In the genomic region with DNA sequence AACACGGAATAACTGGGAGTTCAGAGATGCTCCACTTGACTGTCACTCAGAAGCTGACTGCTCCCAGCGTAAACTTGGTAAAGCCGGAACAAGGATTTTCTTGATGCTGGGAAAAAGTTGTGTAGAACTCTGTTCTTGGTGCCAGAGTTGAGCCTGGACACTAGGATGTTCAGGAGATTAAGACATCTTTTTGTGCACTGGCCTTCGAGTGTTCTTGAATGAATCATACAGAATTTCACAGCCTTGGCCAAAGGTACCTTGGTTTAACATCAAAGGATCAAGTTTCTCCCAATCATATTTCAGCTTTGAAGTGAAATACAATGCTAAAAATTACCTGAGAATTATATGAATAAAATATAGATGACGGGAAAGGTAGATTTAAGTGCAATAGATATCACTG, we compare ENCODE assay signal across 7 cellular contexts.
DNase-seq lines count a peak whose midpoint lies in the region; ATAC-seq, FAIRE-seq and TF ChIP-seq lines count a peak whose summit lies in the region.
"Not testable (repeated sequence)": the region's sequence is repeated elsewhere in the genome, so short reads cannot be mapped to it uniquely, and the experiment has no call there.

No MANE protein-coding gene starts in this region.

- H3K4me1 Mint-ChIP-seq in astrocyte (ENCODE audit: low read depth, unreplicated experiment), result peaks cover 27% of the 10 kb centered on the region

- not testable (repeated sequence) for H3K27ac ChIP-seq in A549; RWPE2 (ENCODE audit: poor library complexity, severe bottlenecking); astrocyte (ENCODE audit: low read depth, low read length); keratinocyte (ENCODE audit: control insufficient read depth, insufficient read depth, low read length); HepG2 (ENCODE audit: extremely low read length, insufficient read depth, low read length)

- H3K9me3 ChIP-seq in A549; RWPE2 (ENCODE audit: severe bottlenecking); astrocyte (ENCODE audit: insufficient read depth, low read depth, low read length); keratinocyte (ENCODE audit: control insufficient read depth, low read depth, low read length); HepG2 (ENCODE audit: low read length): not testable (repeated sequence)

- POLR2A ChIA-PET in A549 (lab: Yijun Ruan, JAX); HepG2 (lab: Yijun Ruan, JAX): not testable (repeated sequence)

- TF ChIP-seq CTCF in A549 (IDR thresholded peaks at IDR 0.05); RWPE2 (IDR thresholded peaks at IDR 0.05; ENCODE audit: poor library complexity, severe bottlenecking); astrocyte (IDR thresholded peaks at IDR 0.05; ENCODE audit: insufficient read depth, low read depth, low read length); bronchial epithelial cell (IDR thresholded peaks at IDR 0.05; ENCODE audit: insufficient read depth, low read length, severe bottlenecking); keratinocyte (optimal IDR thresholded peaks at IDR 0.05 in 1 of 3, IDR thresholded peaks at IDR 0.05 in 1 of 3, conservative IDR thresholded peaks at IDR 0.05 in 1 of 3; ENCODE audit: extremely low read depth in 1 of 3, insufficient read depth in 2 of 3, low read length in 3 of 3); HepG2 (CRISPR knock-in tag; IDR thresholded peaks at IDR 0.05): not testable (repeated sequence)

- H3K27me3 Mint-ChIP-seq in astrocyte (ENCODE audit: low read depth, unreplicated experiment), result not testable (repeated sequence)

- in situ Hi-C loops in HepG2 (cut with HindIII; ENCODE audit: extremely low pct_ligation_motif_present, low pct_unique_long_range_greater_than_20kb), result not testable (repeated sequence)

- not testable (repeated sequence) for ATAC-seq in A549, HepG2
- peak; percentile 48; the same call in 1 of the 3 replicates for ATAC-seq in RWPE2 (ENCODE audit: low read depth)

- not testable (repeated sequence) for H3K27me3 ChIP-seq in RWPE2 (ENCODE audit: insufficient read depth, poor library complexity, severe bottlenecking); astrocyte (ENCODE audit: insufficient read depth, low read length); bronchial epithelial cell (ENCODE audit: control insufficient read depth, insufficient read depth, low read length); keratinocyte (ENCODE audit: control insufficient read depth, extremely low read depth, insufficient read depth, low read length); HepG2 (ENCODE audit: control insufficient read depth in 1 of 2, insufficient read depth in 2 of 2, low read length in 2 of 2)

- intact Hi-C loops in HepG2 (cut with micrococcal nuclease; ENCODE audit: unreplicated experiment), result not testable (repeated sequence)

- H2AFZ ChIP-seq in astrocyte (ENCODE audit: low read depth, low read length); keratinocyte (ENCODE audit: control insufficient read depth, low read length); HepG2 (ENCODE audit: low read length): not testable (repeated sequence)

- CTCF ChIA-PET in A549 (lab: Yijun Ruan, JAX); HepG2 (lab: Yijun Ruan, JAX; ENCODE audit: low intra/inter-chr PET ratio, low total read pairs): not testable (repeated sequence)

- not testable (repeated sequence) for H3K9ac ChIP-seq in astrocyte (ENCODE audit: low read length); keratinocyte (ENCODE audit: control insufficient read depth, extremely low read depth, insufficient read depth, low read length); HepG2 (ENCODE audit: insufficient read depth, low read depth, low read length)

- H4K20me1 ChIP-seq in astrocyte (ENCODE audit: insufficient read depth, low read length); keratinocyte (ENCODE audit: control insufficient read depth, extremely low read depth, insufficient read depth, low read length); HepG2 (ENCODE audit: insufficient read depth, low read length): not testable (repeated sequence)

- not testable (repeated sequence) for H3K9me1 ChIP-seq in keratinocyte (ENCODE audit: control insufficient read depth, extremely low read depth, insufficient read depth, low read length)

- not testable (repeated sequence) for H3K79me2 ChIP-seq in astrocyte (ENCODE audit: insufficient read depth, low read length); keratinocyte (ENCODE audit: control insufficient read depth, insufficient read depth, low read length); HepG2 (ENCODE audit: insufficient read depth, low read length)

- H3K27ac Mint-ChIP-seq in astrocyte (ENCODE audit: unreplicated experiment), result not testable (repeated sequence)

- H3K4me3 Mint-ChIP-seq in astrocyte (ENCODE audit: unreplicated experiment), result not testable (repeated sequence)

- TF ChIP-seq POLR2A in A549 (IDR thresholded peaks at IDR 0.05; ENCODE audit: low read length); HepG2 (IDR thresholded peaks at IDR 0.05; ENCODE audit: insufficient read depth in 1 of 2, low read depth in 2 of 2, low read length in 2 of 2): not testable (repeated sequence)

- TF ChIP-seq RAD21 in A549 (conservative IDR thresholded peaks at IDR 0.05 in 1 of 2, IDR thresholded peaks at IDR 0.05 in 1 of 2); HepG2 (CRISPR knock-in tag; IDR thresholded peaks at IDR 0.05): not testable (repeated sequence)

- not testable (repeated sequence) for DNase-seq in A549 (ENCODE audit: low read depth in 1 of 2, low spot score in 1 of 2); GM18507 (ENCODE audit: extremely low spot score, insufficient read length, low read depth); RWPE2 (ENCODE audit: low spot score); astrocyte (ENCODE audit: low read depth); bronchial epithelial cell (ENCODE audit: low read depth); keratinocyte (ENCODE audit: low read depth, low spot score); HepG2 (ENCODE audit: low spot score)

- not testable (repeated sequence) for BruUV-seq in HepG2 (replicated peaks; lab: Mats Ljungman, UMichigan)

- dilution Hi-C loops in keratinocyte (cut with MboI; ENCODE audit: extremely low pct_ligation_motif_present, low sequenced_read_pairs), result not testable (repeated sequence)

- 90% methylated on average over 3 of the region's 5 CpGs for WGBS in A549 (ENCODE audit: missing lambda C conversion rate)
- WGBS in HepG2 (ENCODE audit: low lambda C conversion rate), result 92% methylated on average over 3 of the region's 5 CpGs

- not testable (repeated sequence) for H3K36me3 Mint-ChIP-seq in astrocyte (ENCODE audit: low read depth, unreplicated experiment)

- not testable (repeated sequence) for H3K4me2 ChIP-seq in A549; astrocyte (ENCODE audit: low read length); keratinocyte (ENCODE audit: control insufficient read depth, extremely low read depth, insufficient read depth, low read depth, low read length); HepG2 (ENCODE audit: low read depth, low read length)

- H3K36me3 ChIP-seq in RWPE2 (ENCODE audit: low read depth), result peaks cover 14% of the 10 kb centered on the region
- not testable (repeated sequence) for H3K36me3 ChIP-seq in astrocyte (ENCODE audit: insufficient read depth, low read length); bronchial epithelial cell (ENCODE audit: control insufficient read depth, insufficient read depth, low read length); keratinocyte (ENCODE audit: control insufficient read depth in 2 of 2, extremely low read depth in 1 of 2, insufficient read depth in 2 of 2, low read length in 2 of 2); HepG2 (replicated peaks in 1 of 2; ENCODE audit: control insufficient read depth in 1 of 2, insufficient read depth in 2 of 2, low read length in 2 of 2)

- FAIRE-seq in A549 (lab: Jason Lieb, UNC), result peak; percentile 72
- peak; percentile 71 for FAIRE-seq in GM18507 (lab: Jason Lieb, UNC)
- FAIRE-seq in astrocyte (lab: Jason Lieb, UNC), result peak; percentile 80
- peak; percentile 18 for FAIRE-seq in bronchial epithelial cell (lab: Jason Lieb, UNC)
- peak; percentile 92 for FAIRE-seq in keratinocyte (lab: Jason Lieb, UNC)
- peak; percentile 52 for FAIRE-seq in HepG2 (lab: Jason Lieb, UNC)

- not testable (repeated sequence) for H3K4me3 ChIP-seq in A549; RWPE2 (ENCODE audit: severe bottlenecking); astrocyte (ENCODE audit: insufficient read depth, low read depth, low read length); bronchial epithelial cell (ENCODE audit: low read depth, low read length); keratinocyte (ENCODE audit: control insufficient read depth in 2 of 3, extremely low read depth in 1 of 3, insufficient read depth in 2 of 3, low read depth in 1 of 3, low read length in 3 of 3); HepG2 (replicated peaks in 1 of 3; ENCODE audit: insufficient read depth in 1 of 3, low read depth in 2 of 3, low read length in 3 of 3)

- H3K4me1 ChIP-seq in A549; astrocyte (ENCODE audit: insufficient read depth, low read length); HepG2 (ENCODE audit: insufficient read depth, low read length): not testable (repeated sequence)
- peaks cover 20% of the 10 kb centered on the region for H3K4me1 ChIP-seq in RWPE2 (ENCODE audit: insufficient read depth, poor library complexity, severe bottlenecking)
- peaks cover 11% of the 10 kb centered on the region for H3K4me1 ChIP-seq in keratinocyte (ENCODE audit: control insufficient read depth, extremely low read depth, insufficient read depth, low read length)

- not testable (repeated sequence) for TF ChIP-seq EP300 in A549 (IDR thresholded peaks at IDR 0.05); HepG2 (IDR thresholded peaks at IDR 0.05; ENCODE audit: low read depth in 2 of 2, low read length in 2 of 2); HepG2 (CRISPR knock-in tag; IDR thresholded peaks at IDR 0.05; ENCODE audit: borderline replicate concordance)

- not testable (repeated sequence) for H3K9me3 Mint-ChIP-seq in astrocyte (ENCODE audit: unreplicated experiment)
